Comparison of ENCODE assay signal across 27 cellular contexts in genomic region chr22:25711491-25711890, GRCh38.
"Had no signal": no experiment of that assay in that cellular context is flagged by ENCODE, and none has a peak within 500 bp of the region (broad histone marks: within the 10 kb centered on the region; RNA-seq: fewer than 3 reads in every experiment).

No MANE protein-coding gene starts in this region.

- H3K27me3 ChIP-seq: adrenal gland, colonic mucosa, SJCRH30 had no signal

- H3K27ac Mint-ChIP-seq: activated naive CD8-positive, alpha-beta T cell had no signal

- H3K27ac ChIP-seq: adrenal gland, colonic mucosa, SJCRH30 had no signal

- FAIRE-seq: TTC549 had no signal

- ATAC-seq: Panc1, SK-N-SH treated with all-trans-retinoic acid at 6 μM for 48 hours had no signal

- H3K4me3 Mint-ChIP-seq: activated naive CD8-positive, alpha-beta T cell had no signal

- H3K4me3 ChIP-seq: adrenal gland, colonic mucosa, SJCRH30 had no signal

- H3K9me3 ChIP-seq: adrenal gland, colonic mucosa, SJCRH30 had no signal

- H3K36me3 ChIP-seq: colonic mucosa had no signal

- H3K4me1 ChIP-seq: adrenal gland, colonic mucosa, SJCRH30 had no signal

- H3K27me3 Mint-ChIP-seq: activated naive CD8-positive, alpha-beta T cell had no signal

- DNase-seq: activated CD4-positive, alpha-beta T cell treated with anti-CD3 and anti-CD28 coated beads, Interleukin-2, amount 50 U/mL, for 48 hours; activated CD4-positive, CD25-positive, alpha-beta regulatory T cell; activated effector memory CD4-positive, alpha-beta T cell treated with anti-CD3 and anti-CD28 coated beads, Interleukin-2, amount 50 U/mL, for 16 hours; activated T-cell treated with anti-CD3 and anti-CD28 coated beads for 4 hours; adrenal gland; anterior cingulate cortex; colonic mucosa; Karpas-422; MM.1S; NCI-H1105; NCI-H1436; NCI-H1694 treated with DMSO at 0.1 percent for 48 hours; NCI-H2029 treated with DMSO at 0.1 percent for 48 hours; NCI-H345; NCI-H510A; NCI-H526 treated with DMSO at 0.1 percent for 48 hours; NCI-H82; OCI-M1; Right ventricle myocardium superior; RPMI8226; SJCRH30; SW 1271; T-helper 9 cell had no signal
